Comparison of ENCODE assay signal across 8 cellular contexts in the genomic region with DNA sequence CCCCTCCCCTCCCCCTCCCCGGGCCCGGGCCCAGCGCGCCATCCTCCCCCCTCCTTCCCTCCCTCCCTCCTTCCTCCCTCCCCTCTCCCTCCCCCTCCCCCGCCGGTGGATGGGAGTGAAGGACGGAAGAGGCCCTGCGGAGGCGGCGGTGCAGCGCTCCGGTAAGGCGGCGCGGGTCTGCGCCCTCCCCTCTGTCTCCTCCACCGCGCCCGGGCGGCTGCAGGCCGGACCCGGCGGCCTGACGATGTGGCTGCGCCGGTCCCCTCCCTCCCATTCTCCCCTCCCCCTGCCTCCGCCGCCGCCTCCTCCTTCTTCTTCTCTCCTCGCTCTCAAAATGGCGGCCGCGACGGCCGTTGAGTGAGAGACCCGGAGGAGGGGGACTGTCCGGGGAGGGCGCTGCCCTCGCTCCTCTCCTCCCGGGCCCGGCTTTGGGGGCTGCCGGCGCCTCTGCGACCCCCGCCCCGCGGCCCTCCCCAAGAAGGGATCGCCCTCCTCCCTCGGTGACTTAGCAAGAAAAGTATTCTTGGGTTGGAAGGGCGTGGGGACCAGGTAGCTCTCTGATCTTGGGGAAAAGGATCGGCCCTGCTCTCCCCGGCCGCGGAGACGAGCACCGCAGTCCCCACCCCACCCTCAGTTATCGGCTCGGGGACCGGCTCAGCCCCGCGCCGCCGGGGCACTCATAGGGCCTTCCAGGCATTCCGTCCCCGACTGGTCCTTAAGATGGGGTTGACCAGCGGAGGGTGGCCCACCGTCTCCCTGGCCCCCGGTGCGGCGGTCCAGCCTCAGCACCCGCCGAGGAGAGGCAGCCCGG.
DNase-seq lines count a peak whose midpoint lies in the region; ATAC-seq and TF ChIP-seq lines count a peak whose summit lies in the region.

No MANE protein-coding gene starts in this region.

- ATAC-seq in HG02885 (IDR thresholded peaks at IDR 0.05; ENCODE audit: poor library complexity, unreplicated experiment): peak; percentile 51

- DNase-seq in NCI-H1417 (lab: John Stamatoyannopoulos, UW): peak; percentile 59 to 88 (median 85)
- no peak for DNase-seq in NCI-H1417 treated with DMSO at 0.1 percent for 48 hours (lab: John Stamatoyannopoulos, UW)
- DNase-seq in NCI-H2171 (lab: John Stamatoyannopoulos, UW): peak; percentile 71
- peak; percentile 76 to 82 (median 80) for DNase-seq in activated CD4-positive, CD25-positive, alpha-beta regulatory T cell (lab: John Stamatoyannopoulos, UW)
- peak; percentile 79 to 84 for DNase-seq in cardiac fibroblast (ENCODE audit: low read depth in 2 of 2)
- DNase-seq in islet precursor cell: peak; percentile 92
- peak; percentile 69 to 80 (median 69) for DNase-seq in stimulated activated CD4-positive, alpha-beta T cell treated with anti-CD3 and anti-CD28 coated beads, Interleukin-12 subunit alpha, Interleukin-12 subunit beta, amount 100 ng/mL, for 48 hours (ENCODE audit: low read depth in 2 of 3, low spot score in 1 of 3)

- peak overlapping the region; percentile 84 to 89 for H3K4me3 ChIP-seq in cardiac fibroblast (replicated peaks in 1 of 2; ENCODE audit: low read depth in 2 of 2, low read length in 2 of 2)

- no peak for TF ChIP-seq CTCF in cardiac fibroblast (IDR thresholded peaks at IDR 0.05; ENCODE audit: low read depth, low read length)
